In genomic region chr21:33975548-33976081, GRCh38 we compare ENCODE assay signal across 8 cellular contexts.
DNase-seq lines count a peak whose midpoint lies in the region; ATAC-seq and TF ChIP-seq lines count a peak whose summit lies in the region.

No MANE protein-coding gene starts in this region.

- CTCF ChIA-PET in activated CD4-positive, alpha-beta T cell treated with anti-CD3 and anti-CD28 coated beads for 36 hours (lab: Charles Lee) = interaction anchor here (1.0 to 4.2 kb wide), 10 partner anchors 19 to 153 kb away, joined by 3 to 24 read pairs (median 4); partner anchors contain the start of genes MRPS6 and SLC5A3
- CTCF ChIA-PET in HEK293T (lab: Yijun Ruan, JAX) = no interaction called here

- peak; percentile 76 for ATAC-seq in GM21526 (IDR thresholded peaks at IDR 0.05; ENCODE audit: low FRiP score, unreplicated experiment)
- peak; percentile 80 for ATAC-seq in activated CD4-positive, alpha-beta T cell treated with anti-CD3 and anti-CD28 coated beads for 36 hours

- peak overlapping the region; percentile 53 to 88 (median 70) for H3K4me3 Mint-ChIP-seq in IgD-negative memory B cell
- H3K4me3 Mint-ChIP-seq in activated CD4-positive, alpha-beta T cell treated with anti-CD3 and anti-CD28 coated beads for 36 hours = peak overlapping the region; percentile 68

- H3K36me3 Mint-ChIP-seq in IgD-negative memory B cell = peaks cover 2% of the 10 kb centered on the region
- peaks cover 10% of the 10 kb centered on the region for H3K36me3 Mint-ChIP-seq in activated CD4-positive, alpha-beta T cell treated with anti-CD3 and anti-CD28 coated beads for 36 hours (ENCODE audit: low read depth)

- peak overlapping the region; percentile 76 to 96 (median 91) for H3K27ac Mint-ChIP-seq in IgD-negative memory B cell
- H3K27ac Mint-ChIP-seq in activated CD4-positive, alpha-beta T cell treated with anti-CD3 and anti-CD28 coated beads for 36 hours = peak overlapping the region; percentile 96

- no peaks in the 10 kb centered on the region for H3K9me3 Mint-ChIP-seq in IgD-negative memory B cell
- no peaks in the 10 kb centered on the region for H3K9me3 Mint-ChIP-seq in activated CD4-positive, alpha-beta T cell treated with anti-CD3 and anti-CD28 coated beads for 36 hours (ENCODE audit: low read depth)

- H3K27ac ChIP-seq in epithelial cell of prostate (peak overlapping the region; percentile 100), skin epidermis (peak overlapping the region in 19 of 21 experiments; percentile 27 to 95 (median 77))

- intact Hi-C loops in activated CD4-positive, alpha-beta T cell treated with anti-CD3 and anti-CD28 coated beads for 36 hours (cut with DNase I, micrococcal nuclease) = loop anchor here (1.0 to 10.0 kb wide), 13 partner anchors 27 to 639 kb away; partner anchors contain the start of genes MRPS6 (in 1 of the 2), RCAN1 (in 1 of the 2) and SLC5A3 (in 1 of the 2)

- H3K4me1 Mint-ChIP-seq in IgD-negative memory B cell = peaks cover 25 to 30% (median 29%) of the 10 kb centered on the region in 3 donors
- peaks cover 67% of the 10 kb centered on the region for H3K4me1 Mint-ChIP-seq in activated CD4-positive, alpha-beta T cell treated with anti-CD3 and anti-CD28 coated beads for 36 hours

- H3K4me3 ChIP-seq in skin epidermis = no peak overlapping the region

- POLR2A ChIA-PET in activated CD4-positive, alpha-beta T cell treated with anti-CD3 and anti-CD28 coated beads for 36 hours (lab: Charles Lee) = interaction anchor here (0.5 to 3.5 kb wide), 5 partner anchors 13 to 203 kb away, joined by 3 to 104 read pairs (median 5); no protein-coding TSS in a partner anchor
- POLR2A ChIA-PET in HEK293T (lab: Yijun Ruan, JAX) = interaction anchor here (1.0 kb wide), 1 partner anchor 13 kb away, joined by 3 read pairs; no protein-coding TSS in a partner anchor

- peaks cover 1% of the 10 kb centered on the region for H3K27me3 Mint-ChIP-seq in IgD-negative memory B cell
- no peaks in the 10 kb centered on the region for H3K27me3 Mint-ChIP-seq in activated CD4-positive, alpha-beta T cell treated with anti-CD3 and anti-CD28 coated beads for 36 hours

- DNase-seq in ELR (ENCODE audit: low read depth) (peak; percentile 85), epithelial cell of prostate (ENCODE audit: low read depth, low spot score) (peak; percentile 66), HEK293T (ENCODE audit: extremely low spot score) (no peak), NCI-H1930 (lab: John Stamatoyannopoulos, UW) (no peak)
- peak; percentile 79 for DNase-seq in activated CD4-positive, alpha-beta T cell treated with anti-CD3 and anti-CD28 coated beads for 36 hours

TF ChIP-seq in HEK293T, 16 proteins besides CTCF, POLR2A, EP300 and RAD21:
- no peak for TF ChIP-seq L3MBTL2 (conservative IDR thresholded peaks at IDR 0.05)
- no peak for TF ChIP-seq ZNF384 (IDR thresholded peaks at IDR 0.05)
- no peak for TF ChIP-seq ELF4 (IDR thresholded peaks at IDR 0.05)
- TF ChIP-seq TARDBP (IDR thresholded peaks at IDR 0.05) = no peak
- no peak for TF ChIP-seq FOXA1 (IDR thresholded peaks at IDR 0.05)
- no peak for TF ChIP-seq HDGF (IDR thresholded peaks at IDR 0.05; ENCODE audit: borderline replicate concordance)
- no peak for TF ChIP-seq FOXK2 (IDR thresholded peaks at IDR 0.05)
- no peak for TF ChIP-seq NFRKB (IDR thresholded peaks at IDR 0.05)
- no peak for TF ChIP-seq ARNT (IDR thresholded peaks at IDR 0.05)
- TF ChIP-seq BHLHE40 (IDR thresholded peaks at IDR 0.05; ENCODE audit: borderline replicate concordance) = no peak
- TF ChIP-seq CTBP1 (IDR thresholded peaks at IDR 0.05; ENCODE audit: borderline replicate concordance) = no peak
- no peak for TF ChIP-seq SP1 (IDR thresholded peaks at IDR 0.05)
- no peak for TF ChIP-seq FOXM1 (IDR thresholded peaks at IDR 0.05; ENCODE audit: borderline replicate concordance)
- TF ChIP-seq SUZ12 (IDR thresholded peaks at IDR 0.05) = no peak
- TF ChIP-seq PKNOX1 (IDR thresholded peaks at IDR 0.05) = no peak
- no peak for TF ChIP-seq LEF1 (IDR thresholded peaks at IDR 0.05; ENCODE audit: borderline replicate concordance)

Comparison
In these comparisons a context has a peak if more than half of its experiments do, and no peak if none do; other contexts are left out.
1. DNase-seq: peak in ELR (single experiment), activated CD4-positive, alpha-beta T cell treated with anti-CD3 and anti-CD28 coated beads for 36 hours (single experiment) and epithelial cell of prostate (single experiment); none in HEK293T (single experiment) and NCI-H1930 (0 of 2).